30 cellular contexts compared by ENCODE assay signal in the genomic region with DNA sequence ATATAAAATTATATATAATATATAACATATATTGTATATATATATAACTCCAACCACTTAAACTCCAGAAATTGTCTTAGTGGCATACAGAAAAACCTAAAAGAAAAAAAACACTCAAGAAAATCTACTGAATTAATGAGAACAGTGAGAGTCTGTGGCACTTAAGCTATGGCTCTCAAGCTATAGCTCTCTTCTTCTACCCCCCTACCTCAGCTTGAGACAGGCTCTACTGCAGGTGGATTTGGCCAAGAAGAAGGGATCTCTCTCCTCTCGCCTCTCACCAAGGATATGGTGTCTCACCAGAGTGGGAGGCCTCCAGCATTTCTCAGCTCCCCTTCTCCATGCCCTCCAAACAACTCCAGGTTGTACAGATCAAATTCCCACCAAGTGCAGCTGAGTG.
"Had no signal": no experiment of that assay in that cellular context is flagged by ENCODE, and none has a peak within 500 bp of the region (broad histone marks: within the 10 kb centered on the region; RNA-seq: fewer than 3 reads in every experiment).

No MANE protein-coding gene starts in this region.

- H3K36me3 Mint-ChIP-seq: activated CD4-positive, alpha-beta memory T cell treated with anti-CD3 and anti-CD28 coated beads for 36 hours; activated CD8-positive, alpha-beta memory T cell treated with anti-CD3 and anti-CD28 coated beads, Interleukin-2, amount 10 ng/mL, durations not matched to agents 7 days and 5 days; activated naive CD4-positive, alpha-beta T cell treated with anti-CD3 and anti-CD28 coated beads, Interleukin-2, amount 10 ng/mL, durations not matched to agents 7 days and 5 days; brain; WTC11 had no signal

- H3K4me3 ChIP-seq: ascending aorta, breast epithelium, cardiac muscle cell, coronary artery, dorsolateral prefrontal cortex had no signal

- H3K4me1 ChIP-seq: ascending aorta, breast epithelium had no signal

- H3K27ac ChIP-seq: ascending aorta, breast epithelium, cardiac muscle cell, coronary artery, dorsolateral prefrontal cortex, VCaP had no signal

- H3K27ac Mint-ChIP-seq: activated CD4-positive, alpha-beta memory T cell treated with anti-CD3 and anti-CD28 coated beads for 36 hours; activated CD8-positive, alpha-beta memory T cell treated with anti-CD3 and anti-CD28 coated beads, Interleukin-2, amount 10 ng/mL, durations not matched to agents 7 days and 5 days; activated CD8-positive, alpha-beta T cell treated with anti-CD3 and anti-CD28 coated beads, Interleukin-2, amount 10 ng/mL, durations not matched to agents 7 days and 5 days; activated naive CD4-positive, alpha-beta T cell treated with anti-CD3 and anti-CD28 coated beads, Interleukin-2, amount 10 ng/mL, durations not matched to agents 7 days and 5 days; activated naive CD8-positive, alpha-beta T cell; activated T-helper 1 cell treated with anti-CD3 and anti-CD28 coated beads, Interleukin-12 subunit alpha, Interleukin-12 subunit beta, Interleukin-2, Interleukin-4 antibody, amounts not matched to agents 30 ng/mL and 10 ng/mL and 1 ng/mL, durations not matched to agents 14 hours and 24 hours and 36 hours; activated T-helper 2 cell treated with anti-CD3 and anti-CD28 coated beads, Interferon-gamma antibody, Interleukin-2, Interleukin-4, amounts not matched to agents 10 μg/mL and 5 μg/mL and 100 μg/mL, durations not matched to agents 14 hours and 24 hours and 36 hours; brain; dendritic cell treated with granulocyte-macrophage colony-stimulating factor and Interleukin-4, amounts not matched to agents 40 ng/mL and 50 ng/mL, for 4 days; endodermal cell; WTC11 had no signal

- H3K9me3 Mint-ChIP-seq: activated naive CD4-positive, alpha-beta T cell treated with anti-CD3 and anti-CD28 coated beads, Interleukin-2, amount 10 ng/mL, durations not matched to agents 7 days and 5 days; activated T-helper 2 cell treated with anti-CD3 and anti-CD28 coated beads, Interferon-gamma antibody, Interleukin-2, Interleukin-4, amounts not matched to agents 10 μg/mL and 5 μg/mL and 100 μg/mL, durations not matched to agents 14 hours and 24 hours and 36 hours; endodermal cell had no signal

- DNase-seq: activated CD4-positive, alpha-beta memory T cell treated with anti-CD3 and anti-CD28 coated beads for 36 hours; activated CD4-positive, alpha-beta T cell treated with anti-CD3 and anti-CD28 coated beads for 1 hour; activated CD4-positive, alpha-beta T cell treated with anti-CD3 and anti-CD28 coated beads for 48 hours; activated CD4-positive, alpha-beta T cell treated with anti-CD3 and anti-CD28 coated beads, Interleukin-2, amount 50 U/mL, for 1 hour; activated CD8-positive, alpha-beta memory T cell treated with anti-CD3 and anti-CD28 coated beads, Interleukin-2, amount 10 ng/mL, durations not matched to agents 7 days and 5 days; activated CD8-positive, alpha-beta memory T cell treated with anti-CD3 and anti-CD28 coated beads, Interleukin-2, amount 50 U/mL, for 4 hours; activated CD8-positive, alpha-beta T cell treated with anti-CD3 and anti-CD28 coated beads, Interleukin-2, amount 10 ng/mL, durations not matched to agents 7 days and 5 days; activated effector memory CD4-positive, alpha-beta T cell treated with anti-CD3 and anti-CD28 coated beads, Interleukin-2, amount 50 U/mL, for 16 hours; activated naive CD4-positive, alpha-beta T cell treated with anti-CD3 and anti-CD28 coated beads, Interleukin-2, amount 10 ng/mL, durations not matched to agents 7 days and 5 days; activated T-cell treated with anti-CD3 and anti-CD28 coated beads, Interleukin-2, amount 50 U/mL, for 1 hour; activated T-cell treated with anti-CD3 and anti-CD28 coated beads, Interleukin-2, amount 50 U/mL, for 48 hours; central memory CD4-positive, alpha-beta T cell; cerebellar nuclear complex; dorsolateral prefrontal cortex; effector memory CD4-positive, alpha-beta T cell; endodermal cell; foreskin fibroblast; head of caudate nucleus had no signal

- ATAC-seq: activated CD8-positive, alpha-beta memory T cell treated with anti-CD3 and anti-CD28 coated beads, Interleukin-2, amount 10 ng/mL, durations not matched to agents 7 days and 5 days; activated CD8-positive, alpha-beta T cell treated with anti-CD3 and anti-CD28 coated beads, Interleukin-2, amount 10 ng/mL, durations not matched to agents 7 days and 5 days; esophagus mucosa; WTC11 had no signal

- H3K27me3 ChIP-seq: ascending aorta, breast epithelium, cardiac muscle cell had no signal

- H3K36me3 ChIP-seq: ascending aorta, breast epithelium, cardiac muscle cell had no signal
